Comparison of ENCODE assay signal across 10 cellular contexts in genomic region chr6:70289299-70289698, GRCh38. TPM values are rescaled to one million over a fixed set of nuclear protein-coding genes. Genes with fewer than 3 reads are reported as not detected.
DNase-seq lines count a peak whose midpoint lies in the region; ATAC-seq and TF ChIP-seq lines count a peak whose summit lies in the region.
"Had no signal": no experiment of that assay in that cellular context is flagged by ENCODE, and none has a peak within 500 bp of the region (broad histone marks: within the 10 kb centered on the region; RNA-seq: fewer than 3 reads in every experiment).

No MANE protein-coding gene starts in this region.

- ATAC-seq in GM21390 (IDR thresholded peaks at IDR 0.05; ENCODE audit: unreplicated experiment): no peak

- H3K36me3 Mint-ChIP-seq in neural crest cell (ENCODE audit: low read depth) (no peaks in the 10 kb centered on the region), immature natural killer cell (no peaks in the 10 kb centered on the region)

- WGBS in lower leg skin, 2 donors: 24 to 39% methylated on average over 2 of the region's 2 CpGs

- H3K9me3 Mint-ChIP-seq in neural crest cell (no peaks in the 10 kb centered on the region), immature natural killer cell (no peaks in the 10 kb centered on the region)

- H3K4me3 Mint-ChIP-seq in neural crest cell (no peak overlapping the region), immature natural killer cell (no peak overlapping the region)

- H3K27ac Mint-ChIP-seq in neural crest cell (ENCODE audit: unreplicated experiment): no peak overlapping the region
- no peak overlapping the region for H3K27ac Mint-ChIP-seq in immature natural killer cell

- H3K27ac ChIP-seq in dorsolateral prefrontal cortex: no peak overlapping the region

- H3K4me1 Mint-ChIP-seq in neural crest cell (no peaks in the 10 kb centered on the region), immature natural killer cell (no peaks in the 10 kb centered on the region)

- no peak overlapping the region for H3K4me3 ChIP-seq in NB4 (ENCODE audit: low read depth, low read length)
- no peak overlapping the region for H3K4me3 ChIP-seq in dorsolateral prefrontal cortex
- no peak overlapping the region for H3K4me3 ChIP-seq in lower leg skin (ENCODE audit: low read depth, poor library complexity, severe bottlenecking)

- no peak for TF ChIP-seq POLR2A in NB4 (IDR thresholded peaks at IDR 0.05; ENCODE audit: extremely low read depth, insufficient read length)
- no peak for TF ChIP-seq POLR2A in lower leg skin (IDR thresholded peaks at IDR 0.05)

- TF ChIP-seq CTCF in NB4 (IDR thresholded peaks at IDR 0.05; ENCODE audit: low read depth, low read length) (no peak), dorsolateral prefrontal cortex (IDR thresholded peaks at IDR 0.05 in 54 of 56, conservative IDR thresholded peaks at IDR 0.05 in 2 of 56; ENCODE audit: low read depth in 1 of 56, partially characterized antibody in 56 of 56) (peak in 51 of 56 donors; percentile 14 to 67 (median 36)), neural crest cell (conservative IDR thresholded peaks at IDR 0.05) (peak; percentile 46), lower leg skin (IDR thresholded peaks at IDR 0.05) (no peak)

- DNase-seq in NCI-H2107 treated with DMSO at 0.1 percent for 48 hours (lab: John Stamatoyannopoulos, UW; ENCODE audit: unreplicated experiment): peak; percentile 10
- DNase-seq in NCI-H2107 (lab: John Stamatoyannopoulos, UW): no peak
- DNase-seq in NB4 (ENCODE audit: low read depth): peak; percentile 6
- no peak for DNase-seq in dorsolateral prefrontal cortex
- no peak for DNase-seq in neural crest cell (ENCODE audit: low read depth, low spot score)
- no peak for DNase-seq in immature natural killer cell
- DNase-seq in lower leg skin (ENCODE audit: low spot score in 2 of 2): no peak
- DNase-seq: NCI-H1048 had no signal

- H3K27me3 Mint-ChIP-seq in neural crest cell (ENCODE audit: low read depth) (peaks cover 18% of the 10 kb centered on the region), immature natural killer cell (ENCODE audit: low read depth in 3 of 3) (no peaks in the 10 kb centered on the region)

- peaks cover 0 to 18% (median 0%) of the 10 kb centered on the region in 45 donors for H3K27me3 ChIP-seq in dorsolateral prefrontal cortex

- intact Hi-C loops in dorsolateral prefrontal cortex (cut with DNase I): loop anchor here in 1 of 2 donors (5.0 kb wide), 1 partner anchor 67 kb away; no protein-coding TSS in a partner anchor
- intact Hi-C loops in lower leg skin (cut with DNase I; ENCODE audit: low total_unique reads): no loop called here

RNA-seq across cellular contexts. Expression of gene COL9A1, which starts 13.6 kb away (rescaled TPM):
- total RNA-seq in dorsolateral prefrontal cortex (10 to 100 TPM in 13 of 120 experiments, 1 to 10 TPM in 107; 1.7 to 12.6 (median 6.0) TPM), neural crest cell (28.6 and 30.8 TPM in 2 replicates), lower leg skin (under 1 TPM in 1 of 4 donors, not detected in 3; 0.10 TPM)
- not detected for polyA plus RNA-seq in immature natural killer cell
- total RNA-seq: lung microvascular endothelial cell had no signal

Comparison
In these comparisons a context has a peak if more than half of its experiments do, and no peak if none do; other contexts are left out.
1. DNase-seq: peak in NCI-H2107 treated with DMSO at 0.1 percent for 48 hours (single experiment) and NB4 (single experiment); none in NCI-H2107 (single experiment), dorsolateral prefrontal cortex (0 of 10), neural crest cell (single experiment), immature natural killer cell (0 of 3) and lower leg skin (0 of 2).
2. CTCF ChIP-seq: peak in dorsolateral prefrontal cortex (51 of 56) and neural crest cell (single experiment); none in NB4 (single experiment) and lower leg skin (0 of 3).